ENCODE assay signal across 18 cellular contexts in the genomic region with DNA sequence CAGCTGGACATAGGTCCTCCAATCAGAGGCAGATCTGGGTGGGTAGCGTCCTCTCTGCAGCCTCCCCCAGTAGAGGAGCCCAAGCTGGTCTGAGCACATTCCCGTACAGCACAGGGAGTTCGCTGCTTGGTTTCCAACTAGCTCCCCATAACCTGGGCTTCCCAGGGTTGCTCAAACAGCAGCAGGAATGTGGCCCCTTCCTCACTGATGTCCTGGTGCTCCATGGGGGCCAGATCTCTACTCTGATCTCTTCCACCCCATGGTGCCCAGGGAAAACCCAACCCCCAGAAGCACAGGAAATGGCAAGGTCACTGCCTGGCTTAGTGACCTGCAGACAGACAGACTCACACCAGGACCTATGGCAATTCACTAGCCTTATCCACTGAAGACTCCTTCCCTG. TPM values are rescaled to one million over a fixed set of nuclear protein-coding genes. Genes with fewer than 3 reads are reported as not detected.
DNase-seq lines count a peak whose midpoint lies in the region; ATAC-seq and TF ChIP-seq lines count a peak whose summit lies in the region.
"Had no signal": no experiment of that assay in that cellular context is flagged by ENCODE, and none has a peak within 500 bp of the region (broad histone marks: within the 10 kb centered on the region; RNA-seq: fewer than 3 reads in every experiment).

No MANE protein-coding gene starts in this region.

- no peak overlapping the region for H4K8ac ChIP-seq in mesendoderm (ENCODE audit: low read depth, low read length)
- H4K8ac ChIP-seq in trophoblast cell (ENCODE audit: low read depth, low read length), result no peak overlapping the region

- H2BK12ac ChIP-seq in trophoblast cell (ENCODE audit: low read length), result peak overlapping the region; percentile 1

- H4K91ac ChIP-seq in trophoblast cell (ENCODE audit: low read depth, low read length), result no peak overlapping the region

- H3K18ac ChIP-seq in mesendoderm (ENCODE audit: low read length) (no peak overlapping the region), trophoblast cell (ENCODE audit: low read length) (no peak overlapping the region)

- H2BK15ac ChIP-seq in mesendoderm (replicated peaks; ENCODE audit: low read depth), result no peak overlapping the region

- H3K4me1 ChIP-seq in HEK293 (ENCODE audit: control insufficient read depth, insufficient read depth, low read length), result no peaks in the 10 kb centered on the region
- peaks cover 39% of the 10 kb centered on the region for H3K4me1 ChIP-seq in Panc1 (ENCODE audit: control insufficient read depth, insufficient read depth, low read length)
- peaks cover 14% of the 10 kb centered on the region for H3K4me1 ChIP-seq in mesendoderm (ENCODE audit: control insufficient read depth, low read depth, low read length)
- peaks cover 20 to 22% of the 10 kb centered on the region in 2 experiments for H3K4me1 ChIP-seq in trophoblast cell (ENCODE audit: control insufficient read depth in 1 of 2, insufficient read depth in 2 of 2, low read length in 2 of 2)

- peak overlapping the region; percentile 5 for H3K56ac ChIP-seq in mesendoderm (ENCODE audit: low read length)

- intact Hi-C loops in Panc1 (cut with micrococcal nuclease; ENCODE audit: unreplicated experiment), result loop anchor here (5.0 kb wide), 1 partner anchor 34 kb away; no protein-coding TSS in a partner anchor

- no CpG with 5 or more reads among the region's 3 CpGs for WGBS in mesendoderm (ENCODE audit: extremely low coverage, insufficient coverage, low lambda C conversion rate)
- WGBS in trophoblast cell (ENCODE audit: extremely low coverage, insufficient coverage, insufficient read length), result no CpG with 5 or more reads among the region's 3 CpGs

- CTCF ChIA-PET in HEK293 (lab: Yijun Ruan, JAX), result interaction anchor here (0.7 to 14.4 kb wide), 3 partner anchors 34 to 234 kb away, joined by 3 to 407 read pairs (median 3); no protein-coding TSS in a partner anchor
- CTCF ChIA-PET in Panc1 (lab: Charles Lee), result interaction anchor here (0.5 kb wide), 1 partner anchor 47 kb away, joined by 9 read pairs; no protein-coding TSS in a partner anchor

- H2BK120ac ChIP-seq in mesendoderm (ENCODE audit: low read depth, low read length), result no peak overlapping the region
- H2BK120ac ChIP-seq in trophoblast cell (ENCODE audit: insufficient read depth, low read length, poor library complexity), result no peak overlapping the region

- no peak overlapping the region for H3K23ac ChIP-seq in mesendoderm (ENCODE audit: low read length)
- H3K23ac ChIP-seq in trophoblast cell (ENCODE audit: low read length), result no peak overlapping the region

- no peak overlapping the region for H2AFZ ChIP-seq in trophoblast cell (ENCODE audit: insufficient read depth, low read length, poor library complexity)

- H4K12ac ChIP-seq in trophoblast cell (ENCODE audit: low read depth, low read length), result no peak overlapping the region

- H3K4me3 ChIP-seq in HEK293 (ENCODE audit: low read depth, low read length) (no peak overlapping the region), Panc1 (ENCODE audit: low read depth in 2 of 2, low read length in 2 of 2) (no peak overlapping the region), mesendoderm (ENCODE audit: low read length) (no peak overlapping the region), trophoblast cell (ENCODE audit: low read depth, low read length) (no peak overlapping the region)
- H3K4me3 ChIP-seq: GM12878 had no signal

- no peaks in the 10 kb centered on the region for H3K27me3 ChIP-seq in Panc1 (ENCODE audit: control insufficient read depth, insufficient read depth, low read length)
- H3K27me3 ChIP-seq in mesendoderm (ENCODE audit: insufficient read depth, low read length, poor library complexity), result no peaks in the 10 kb centered on the region
- H3K27me3 ChIP-seq in trophoblast cell (ENCODE audit: insufficient read depth, low read length), result no peaks in the 10 kb centered on the region

- POLR2A ChIA-PET in HEK293 (lab: Yijun Ruan, JAX) (no interaction called here), Panc1 (lab: Charles Lee) (no interaction called here)

- ATAC-seq in Panc1, result no peak
- no peak for ATAC-seq in GM18511 (IDR thresholded peaks at IDR 0.05; ENCODE audit: unreplicated experiment)
- ATAC-seq: GM12878, HCT116 had no signal

- H3K9ac ChIP-seq in mesendoderm (ENCODE audit: low read length) (no peak overlapping the region), trophoblast cell (ENCODE audit: low read length) (no peak overlapping the region)

- peak overlapping the region; percentile 11 for H2AK5ac ChIP-seq in mesendoderm (ENCODE audit: low read length)
- H2AK5ac ChIP-seq in trophoblast cell (ENCODE audit: low read length), result no peak overlapping the region

- H3K9me3 ChIP-seq in HEK293 (ENCODE audit: control insufficient read depth, insufficient read depth, low read depth, low read length), result no peaks in the 10 kb centered on the region
- H3K9me3 ChIP-seq in Panc1 (ENCODE audit: control insufficient read depth, insufficient read depth, low read depth, low read length), result no peaks in the 10 kb centered on the region
- peaks cover 2% of the 10 kb centered on the region for H3K9me3 ChIP-seq in trophoblast cell (ENCODE audit: insufficient read depth, low read depth, low read length)
- H3K9me3 ChIP-seq: Caco-2 had no signal

- H4K5ac ChIP-seq in mesendoderm (ENCODE audit: low read length), result no peak overlapping the region

- H3K36me3 ChIP-seq in HEK293 (ENCODE audit: control insufficient read depth in 2 of 2, insufficient read depth in 1 of 2, low read length in 2 of 2) (no peaks in the 10 kb centered on the region), Panc1 (ENCODE audit: control insufficient read depth, insufficient read depth, low read length) (no peaks in the 10 kb centered on the region), mesendoderm (ENCODE audit: control insufficient read depth, insufficient read depth, low read length) (no peaks in the 10 kb centered on the region), trophoblast cell (ENCODE audit: control insufficient read depth in 1 of 2, insufficient read depth in 2 of 2, low read length in 2 of 2) (no peaks in the 10 kb centered on the region)

- in situ Hi-C loops in Panc1 (cut with HindIII; ENCODE audit: low pct_unique_long_range_greater_than_20kb, low sequenced_read_pairs), result no loop called here

- H3K79me1 ChIP-seq in mesendoderm (ENCODE audit: low read length) (no peaks in the 10 kb centered on the region), trophoblast cell (ENCODE audit: low read length) (peaks cover 15% of the 10 kb centered on the region)

- no peak overlapping the region for H3K14ac ChIP-seq in trophoblast cell (ENCODE audit: low read length)

- H2BK5ac ChIP-seq in mesendoderm (ENCODE audit: low read length) (no peak overlapping the region), trophoblast cell (ENCODE audit: low read depth, low read length, poor library complexity) (no peak overlapping the region)

- TF ChIP-seq CTCF in HEK293 (tag by site-specific recombination; IDR thresholded peaks at IDR 0.05) (no peak), Panc1 (IDR thresholded peaks at IDR 0.05) (no peak)

- no peak overlapping the region for H3K4ac ChIP-seq in mesendoderm (ENCODE audit: low read depth, low read length)
- H3K4ac ChIP-seq in trophoblast cell (ENCODE audit: low read depth, low read length), result no peak overlapping the region

- no peaks in the 10 kb centered on the region for H3K79me2 ChIP-seq in mesendoderm (ENCODE audit: control insufficient read depth, insufficient read depth, low read length)
- no peaks in the 10 kb centered on the region for H3K79me2 ChIP-seq in trophoblast cell (ENCODE audit: control insufficient read depth, insufficient read depth, low read length, poor library complexity)

- H3K4me2 ChIP-seq in mesendoderm (ENCODE audit: low read length) (no peak overlapping the region), trophoblast cell (ENCODE audit: low read length) (no peak overlapping the region)

- DNase-seq in Panc1 (ENCODE audit: low read depth, low spot score) (no peak), mesendoderm (peak; percentile 75), trophoblast cell (peak in 1 of 2 donors; percentile 27), kidney tubule cell (ENCODE audit: low spot score) (no peak), NCI-H526 treated with DMSO at 0.1 percent for 48 hours (lab: John Stamatoyannopoulos, UW) (no peak)
- DNase-seq: C1 segment of cervical spinal cord; Caco-2; CD4-positive, alpha-beta memory T cell; DMS153; DMS79; EL; GDM1; H9; HFFc6 had no signal

- BruUV-seq in Panc1 (replicated peaks; lab: Mats Ljungman, UMichigan), result no TSS peak

- H3K27ac ChIP-seq in HEK293 (ENCODE audit: extremely low read depth, low read depth, low read length) (no peak overlapping the region), Panc1 (ENCODE audit: low read length) (peak overlapping the region; percentile 91), mesendoderm (ENCODE audit: low read depth, low read length) (no peak overlapping the region), trophoblast cell (ENCODE audit: low read depth, low read length) (no peak overlapping the region)

TF ChIP-seq in HEK293, 187 proteins besides CTCF, POLR2A, EP300 and RAD21:
- TF ChIP-seq ZNF654 (tag by site-specific recombination; IDR thresholded peaks at IDR 0.05; ENCODE audit: low read depth) (no peak), ZIC2 (tag by site-specific recombination; IDR thresholded peaks at IDR 0.05) (0 out of 2 replicates have a peak, but pooled peaks have one; percentile 11)

RNA-seq across cellular contexts. Expression of a gene that starts 11.1 kb away (rescaled TPM):
- total RNA-seq in Panc1 (2021; ENCODE audit: unreplicated experiment), result 311 TPM
- polyA plus RNA-seq in Panc1 (2012; ENCODE audit: insufficient read length), result 316 TPM
- 49.5 TPM for polyA plus RNA-seq in mesendoderm (2013, experiment 1 of 2)
- polyA plus RNA-seq in mesendoderm (2013, experiment 2 of 2), result 47.4 TPM
- polyA plus RNA-seq in trophoblast cell (2013), result 1,470 and 1,480 TPM in 2 replicates
- polyA plus RNA-seq: CD4-positive, alpha-beta memory T cell had no signal

RNA-seq across cellular contexts. Expression of a gene that starts 41.0 kb away (rescaled TPM):
- 62.1 TPM for total RNA-seq in Panc1 (2021; ENCODE audit: unreplicated experiment)
- polyA plus RNA-seq in Panc1 (2012; ENCODE audit: insufficient read length), result 44.4 TPM
- polyA plus RNA-seq in mesendoderm (2013, experiment 1 of 2), result 4.7 TPM
- 4.3 TPM for polyA plus RNA-seq in mesendoderm (2013, experiment 2 of 2)
- 107 and 118 TPM in 2 replicates for polyA plus RNA-seq in trophoblast cell (2013)
- total RNA-seq: GM12878 had no signal
- polyA plus RNA-seq: CD4-positive, alpha-beta memory T cell had no signal
